1 cellular context compared by ENCODE assay signal in the genomic region with DNA sequence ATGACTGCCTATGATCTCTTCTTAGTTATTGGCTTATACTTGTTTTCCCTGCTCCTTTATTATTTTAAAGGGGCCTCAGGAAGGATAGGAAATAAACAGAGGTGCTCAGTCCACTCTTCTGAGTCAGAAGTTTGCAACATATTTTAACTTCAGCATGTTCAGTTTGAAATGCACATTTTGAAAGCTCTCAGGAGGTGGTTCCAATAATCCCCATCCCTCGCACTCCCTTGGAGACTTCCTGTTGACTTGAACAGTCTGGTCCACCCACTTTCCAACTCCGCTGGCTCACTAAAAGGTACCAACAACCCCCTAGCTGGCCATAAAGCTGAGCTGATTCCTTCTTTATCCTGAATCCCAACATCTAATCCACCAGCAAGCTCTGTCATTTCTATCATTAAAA.
TF ChIP-seq lines count a peak whose summit lies in the region.

No MANE protein-coding gene starts in this region.

TF ChIP-seq in IMR-90, 13 proteins besides CTCF, POLR2A, EP300 and RAD21 (continued from another document):
- TF ChIP-seq, protein P1, sequence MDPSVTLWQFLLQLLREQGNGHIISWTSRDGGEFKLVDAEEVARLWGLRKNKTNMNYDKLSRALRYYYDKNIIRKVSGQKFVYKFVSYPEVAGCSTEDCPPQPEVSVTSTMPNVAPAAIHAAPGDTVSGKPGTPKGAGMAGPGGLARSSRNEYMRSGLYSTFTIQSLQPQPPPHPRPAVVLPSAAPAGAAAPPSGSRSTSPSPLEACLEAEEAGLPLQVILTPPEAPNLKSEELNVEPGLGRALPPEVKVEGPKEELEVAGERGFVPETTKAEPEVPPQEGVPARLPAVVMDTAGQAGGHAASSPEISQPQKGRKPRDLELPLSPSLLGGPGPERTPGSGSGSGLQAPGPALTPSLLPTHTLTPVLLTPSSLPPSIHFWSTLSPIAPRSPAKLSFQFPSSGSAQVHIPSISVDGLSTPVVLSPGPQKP (IDR thresholded peaks at IDR 0.05; ENCODE audit: borderline replicate concordance, low read depth, low read length), result no peak
- no peak for TF ChIP-seq BHLHE40 (IDR thresholded peaks at IDR 0.05; ENCODE audit: low read depth, low read length)
TF ChIP-seq in IMR-90: peak in this region for 0.
